In the genomic region with DNA sequence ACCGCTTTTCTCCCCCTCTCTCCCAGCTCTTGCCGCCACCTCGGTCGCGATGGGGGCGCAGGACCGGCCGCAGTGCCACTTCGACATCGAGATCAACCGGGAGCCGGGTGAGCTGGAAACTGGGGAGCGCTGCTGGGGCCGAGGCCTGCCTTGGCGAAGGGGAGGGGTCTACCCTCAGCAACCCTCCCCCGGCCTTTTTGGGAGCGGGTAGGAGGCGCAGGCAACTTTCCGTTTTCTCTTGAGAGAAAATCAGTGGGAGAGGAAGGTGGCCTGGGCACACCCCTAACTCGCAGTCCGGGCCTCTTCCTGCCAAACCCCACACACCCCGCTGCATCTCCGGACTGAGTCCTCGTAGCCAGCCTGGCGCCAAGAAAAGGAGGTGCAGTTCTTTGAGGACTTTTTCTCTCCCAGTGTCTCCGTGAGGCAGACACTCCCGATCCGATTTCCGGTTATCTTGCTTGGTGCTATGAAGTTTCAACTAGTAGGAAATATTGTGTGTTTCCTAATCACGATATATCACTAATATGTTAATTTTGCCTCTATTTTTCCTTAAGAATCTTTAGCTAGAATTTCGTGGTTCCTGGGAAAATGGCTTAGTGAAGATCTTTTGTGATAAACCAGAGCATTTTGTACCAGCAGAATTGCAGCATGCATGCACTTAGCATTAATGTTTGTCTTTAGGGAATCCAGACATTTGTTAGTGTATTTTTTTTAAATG, we compare ENCODE assay signal across 8 cellular contexts. TPM values are rescaled to one million over a fixed set of nuclear protein-coding genes. Genes with fewer than 3 reads are reported as not detected.
A peak's percentile ranks its signal among the peaks of the same experiment; 100 is the strongest.
DNase-seq lines count a peak whose midpoint lies in the region; ATAC-seq and TF ChIP-seq lines count a peak whose summit lies in the region.

No MANE protein-coding gene starts in this region.

- POLR2A ChIA-PET in T-cell (lab: Charles Lee), result interaction anchor here (0.5 to 2.3 kb wide), 16 partner anchors 9 to 695 kb away, joined by 3 to 21 read pairs (median 4); partner anchors contain the start of genes SEC22C (in 2 of the 2) and SS18L2 (in 2 of the 2)

- peak overlapping the region; percentile 93 to 95 (median 94) for H3K4me3 Mint-ChIP-seq in T-cell

- H3K27me3 Mint-ChIP-seq in T-cell, result no peaks in the 10 kb centered on the region

- H3K36me3 Mint-ChIP-seq in T-cell, result peaks cover 24% of the 10 kb centered on the region

- H3K36me3 ChIP-seq in kidney epithelial cell (ENCODE audit: control insufficient read depth, insufficient read depth, low read length), result no peaks in the 10 kb centered on the region

- peak overlapping the region; percentile 93 to 99 for H3K27ac Mint-ChIP-seq in T-cell

- DNase-seq in G401 (ENCODE audit: low spot score), result peak; percentile 69
- peak; percentile 79 for DNase-seq in HT1080 (ENCODE audit: low read depth)
- peak in 22 of 34 experiments; percentile 4 to 52 (median 26) for DNase-seq in T-cell
- DNase-seq in central memory CD4-positive, alpha-beta T cell, result peak; percentile 36
- no peak for DNase-seq in kidney epithelial cell (ENCODE audit: low read depth)
- peak; percentile 77 for DNase-seq in stimulated activated CD4-positive, alpha-beta T cell treated with anti-CD3 and anti-CD28 coated beads, Interleukin-15, amount 100 ng/mL, for 24 hours
- no peak for DNase-seq in middle frontal gyrus (ENCODE audit: extremely low spot score, low spot score)

- H3K9me3 Mint-ChIP-seq in T-cell, result peaks cover 0 to 6% (median 0%) of the 10 kb centered on the region in 3 donors

- H3K27me3 ChIP-seq in kidney epithelial cell (ENCODE audit: control insufficient read depth, insufficient read depth, low read length), result no peaks in the 10 kb centered on the region

- peaks cover 45 to 52% (median 50%) of the 10 kb centered on the region in 3 donors for H3K4me1 Mint-ChIP-seq in T-cell

- peak; percentile 17 for ATAC-seq in GM21367 (IDR thresholded peaks at IDR 0.05; ENCODE audit: unreplicated experiment)
- peak; percentile 9 to 32 (median 21) for ATAC-seq in T-cell (replicated peaks in 1 of 4)

- CTCF ChIA-PET in T-cell (lab: Charles Lee), result interaction anchor here (0.6 to 2.0 kb wide), 9 partner anchors 10 to 99 kb away, joined by 3 to 17 read pairs (median 6); partner anchors contain the start of genes SEC22C (in 1 of the 2) and VIPR1 (in 1 of the 2)

- H3K4me3 ChIP-seq in kidney epithelial cell (ENCODE audit: low read depth, low read length), result peak overlapping the region; percentile 96

- no peak for TF ChIP-seq CTCF in kidney epithelial cell (IDR thresholded peaks at IDR 0.05; ENCODE audit: insufficient read depth, low read length, poor library complexity, severe bottlenecking)

- in situ Hi-C loops in G401 (cut with HindIII; ENCODE audit: low sequenced_read_pairs), result no loop called here

RNA-seq across cellular contexts. Expression of gene NKTR, which starts 0.6 kb away (rescaled TPM):
- 9.5 and 23.6 TPM in 2 replicates for total RNA-seq in G401 (2014; rRNA removed; shearing (Covaris generic))
- 12.8 and 16.1 TPM in 2 replicates for total RNA-seq in HT1080 (2014; rRNA removed; shearing (Covaris generic))
- 9.8 and 11.9 TPM in 2 replicates for polyA plus RNA-seq in HT1080 (2015; cell fraction: cytosol; rRNA removed)
- polyA plus RNA-seq in HT1080 (2015; cell fraction: nucleus; rRNA removed), result 130 and 145 TPM in 2 replicates
- 100 to 1,000 TPM; 185 to 252 (median 209) TPM for total RNA-seq in T-cell
- total RNA-seq in kidney epithelial cell, result 29.8 and 34.9 TPM in 2 replicates

RNA-seq across cellular contexts. Expression of gene SS18L2, which starts 10.5 kb away (rescaled TPM):
- 41.1 and 45.8 TPM in 2 replicates for total RNA-seq in G401 (2014; rRNA removed; shearing (Covaris generic))
- total RNA-seq in HT1080 (2014; rRNA removed; shearing (Covaris generic)), result 45.1 and 45.3 TPM in 2 replicates
- polyA plus RNA-seq in HT1080 (2015; cell fraction: cytosol; rRNA removed), result 25.0 and 27.2 TPM in 2 replicates
- 9.8 and 10.2 TPM in 2 replicates for polyA plus RNA-seq in HT1080 (2015; cell fraction: nucleus; rRNA removed)
- 10 to 100 TPM; 33.0 to 52.6 (median 46.4) TPM for total RNA-seq in T-cell
- total RNA-seq in kidney epithelial cell, result 31.6 and 31.8 TPM in 2 replicates

RNA-seq across cellular contexts. Expression of gene SEC22C, which starts 19.4 kb away (rescaled TPM):
- total RNA-seq in G401 (2014; rRNA removed; shearing (Covaris generic)), result 83.4 and 84.3 TPM in 2 replicates
- total RNA-seq in HT1080 (2014; rRNA removed; shearing (Covaris generic)), result 56.5 and 65.0 TPM in 2 replicates
- polyA plus RNA-seq in HT1080 (2015; cell fraction: cytosol; rRNA removed), result 41.6 and 43.2 TPM in 2 replicates
- 29.5 and 30.7 TPM in 2 replicates for polyA plus RNA-seq in HT1080 (2015; cell fraction: nucleus; rRNA removed)
- 10 to 100 TPM; 50.1 to 71.2 (median 53.6) TPM for total RNA-seq in T-cell
- 63.8 and 73.3 TPM in 2 replicates for total RNA-seq in kidney epithelial cell

RNA-seq across cellular contexts. Expression of gene ZBTB47, which starts 52.4 kb away (rescaled TPM):
- total RNA-seq in G401 (2014; rRNA removed; shearing (Covaris generic)), result 12.7 and 16.1 TPM in 2 replicates
- 13.0 and 16.4 TPM in 2 replicates for total RNA-seq in HT1080 (2014; rRNA removed; shearing (Covaris generic))
- polyA plus RNA-seq in HT1080 (2015; cell fraction: cytosol; rRNA removed), result 6.6 and 7.8 TPM in 2 replicates
- 13.7 and 14.6 TPM in 2 replicates for polyA plus RNA-seq in HT1080 (2015; cell fraction: nucleus; rRNA removed)
- total RNA-seq in T-cell, result 1 to 10 TPM in 2 of 5 donors, under 1 TPM in 3; 0.53 to 1.2 (median 0.98) TPM
- 8.8 and 11.1 TPM in 2 replicates for total RNA-seq in kidney epithelial cell

Comparison
In these comparisons a context has a peak if more than half of its experiments do, and no peak if none do; other contexts are left out.
1. DNase-seq: peak in G401 (single experiment), HT1080 (single experiment), T-cell (22 of 34), central memory CD4-positive, alpha-beta T cell (single experiment) and stimulated activated CD4-positive, alpha-beta T cell treated with anti-CD3 and anti-CD28 coated beads, Interleukin-15, amount 100 ng/mL, for 24 hours (single experiment); none in kidney epithelial cell (single experiment) and middle frontal gyrus (single experiment).